Comparison of ENCODE assay signal across 25 cellular contexts in genomic region chr3:17443142-17443541, GRCh38.
A peak's percentile ranks its signal among the peaks of the same experiment; 100 is the strongest.
DNase-seq lines count a peak whose midpoint lies in the region; ATAC-seq, FAIRE-seq and TF ChIP-seq lines count a peak whose summit lies in the region.
"Had no signal": no experiment of that assay in that cellular context is flagged by ENCODE, and none has a peak within 500 bp of the region (broad histone marks: within the 10 kb centered on the region; RNA-seq: fewer than 3 reads in every experiment).

No MANE protein-coding gene starts in this region.

- intact Hi-C loops in K562 (cut with micrococcal nuclease) = loop anchor here (5.0 to 10.0 kb wide), 2 partner anchors 299 to 982 kb away; partner anchors contain the start of genes SATB1 and TBC1D5

- H3K27me3 Mint-ChIP-seq in progenitor cell of endocrine pancreas = no peaks in the 10 kb centered on the region
- H3K27me3 Mint-ChIP-seq: CD4-positive, alpha-beta memory T cell; CD4-positive, CD25-positive, alpha-beta regulatory T cell had no signal

- H2AFZ ChIP-seq in Karpas-422 (ENCODE audit: low read length) (no peak overlapping the region), K562 (ENCODE audit: low read depth, low read length) (peak overlapping the region; percentile 76)

- H4K20me1 ChIP-seq in Karpas-422 (ENCODE audit: insufficient read depth, low read depth, low read length) = no peaks in the 10 kb centered on the region
- no peaks in the 10 kb centered on the region for H4K20me1 ChIP-seq in K562 (replicated peaks; ENCODE audit: control insufficient read depth, insufficient read depth, low read length)
- H4K20me1 ChIP-seq: BLaER1 had no signal

- H3K4me2 ChIP-seq in Karpas-422 (ENCODE audit: low read depth, low read length, poor library complexity, severe bottlenecking) = peak overlapping the region; percentile 10
- H3K4me2 ChIP-seq in K562 (ENCODE audit: insufficient read depth, low read length) = peak overlapping the region; percentile 52; the same call in 1 of the 2 replicates
- H3K4me2 ChIP-seq: A549, BLaER1 had no signal

- H3K4me1 Mint-ChIP-seq in progenitor cell of endocrine pancreas (ENCODE audit: low read depth) = no peaks in the 10 kb centered on the region
- H3K4me1 Mint-ChIP-seq: CD14-positive monocyte; CD4-positive, alpha-beta memory T cell had no signal

- no peak for DNase-seq in Karpas-422
- DNase-seq in OCI-M2 (lab: John Stamatoyannopoulos, UW; ENCODE audit: unreplicated experiment) = peak; percentile 23
- DNase-seq in K562 (ENCODE audit: extremely low read depth in 1 of 4, low spot score in 3 of 4) = peak in 2 of 4 experiments; percentile 43 to 75
- peak; percentile 25 to 33 for DNase-seq in erythroblast (lab: John Stamatoyannopoulos, UW)
- no peak for DNase-seq in activated CD4-positive, alpha-beta T cell treated with anti-CD3 and anti-CD28 coated beads, Interleukin-2, amount 50 U/mL, for 1 hour
- DNase-seq in activated T-cell treated with anti-CD3 and anti-CD28 coated beads, Interleukin-2, amount 50 U/mL, for 1 hour = no peak
- no peak for DNase-seq in ACHN
- no peak for DNase-seq in progenitor cell of endocrine pancreas (ENCODE audit: low spot score, unreplicated experiment)
- DNase-seq: BE2C; C1 segment of cervical spinal cord; CD4-positive, alpha-beta memory T cell; CD4-positive, CD25-positive, alpha-beta regulatory T cell; DMS 273 treated with DMSO at 0.1 percent for 48 hours; DMS153; DMS53; DMS79; DND-41; GDM1 had no signal

- WGBS in K562 (ENCODE audit: insufficient coverage, low coverage, missing lambda C conversion rate) = 4% methylated on average over 4 of the region's 4 CpGs

- H3K9me2 ChIP-seq in Karpas-422 (replicated peaks; ENCODE audit: insufficient read depth, low read length) = no peaks in the 10 kb centered on the region

- peaks cover 40% of the 10 kb centered on the region for H3K4me1 ChIP-seq in Karpas-422 (ENCODE audit: low read length)
- peaks cover 0 to 29% of the 10 kb centered on the region in 2 experiments; a peak in 3 of 5 replicates for H3K4me1 ChIP-seq in K562 (replicated peaks in 1 of 2; ENCODE audit: control insufficient read depth in 2 of 2, insufficient read depth in 2 of 2, low read length in 2 of 2)
- H3K4me1 ChIP-seq: A549, BE2C, BLaER1 had no signal

- peaks cover 5% of the 10 kb centered on the region for H3K36me3 Mint-ChIP-seq in progenitor cell of endocrine pancreas (ENCODE audit: insufficient read depth)

- H3K27me3 ChIP-seq in Karpas-422 (ENCODE audit: low read length) = no peaks in the 10 kb centered on the region
- H3K27me3 ChIP-seq in K562 (ENCODE audit: control insufficient read depth in 2 of 2, insufficient read depth in 2 of 2, low read length in 2 of 2) = no peaks in the 10 kb centered on the region
- H3K27me3 ChIP-seq: BE2C, BLaER1 had no signal

- FAIRE-seq in K562 (lab: Jason Lieb, UNC) = peak; percentile 55
- FAIRE-seq: A549, GM12878, GM12892, GM18507 had no signal

- H3K27ac Mint-ChIP-seq in progenitor cell of endocrine pancreas = no peak overlapping the region
- H3K27ac Mint-ChIP-seq: CD4-positive, alpha-beta memory T cell; CD4-positive, CD25-positive, alpha-beta regulatory T cell had no signal

- CTCF ChIA-PET in K562 (lab: Yijun Ruan, JAX; ENCODE audit: low intra/inter-chr PET ratio) = no interaction called here

- POLR2A ChIA-PET in K562 (lab: Yijun Ruan, JAX) = interaction anchor here (0.8 to 1.4 kb wide), 2 partner anchors 9 to 17 kb away, joined by 3 to 4 read pairs; no protein-coding TSS in a partner anchor

- no peak overlapping the region for H3K4me3 Mint-ChIP-seq in progenitor cell of endocrine pancreas (ENCODE audit: low read depth)
- H3K4me3 Mint-ChIP-seq: CD14-positive monocyte; CD4-positive, alpha-beta memory T cell; CD4-positive, CD25-positive, alpha-beta regulatory T cell had no signal

- H3K27ac ChIP-seq in Karpas-422 (ENCODE audit: low read length) (peak overlapping the region; percentile 68), K562 (ENCODE audit: extremely low read depth, low read depth, low read length) (peak overlapping the region; percentile 70)
- H3K27ac ChIP-seq: 22Rv1, A549, BLaER1 had no signal

- peaks cover 3% of the 10 kb centered on the region for H3K9me3 Mint-ChIP-seq in progenitor cell of endocrine pancreas (ENCODE audit: low read depth)

- H3K9me1 ChIP-seq in K562 (ENCODE audit: control insufficient read depth, insufficient read depth, low read length) = no peaks in the 10 kb centered on the region

- no TSS peak for BruUV-seq in K562 (replicated peaks; lab: Mats Ljungman, UMichigan)

- no peak for TF ChIP-seq RAD21 in K562 (CRISPR knock-in tag; conservative IDR thresholded peaks at IDR 0.05 in 1 of 2, IDR thresholded peaks at IDR 0.05 in 1 of 2)

- H3K9ac ChIP-seq in Karpas-422 (ENCODE audit: low read length) (no peak overlapping the region), K562 (ENCODE audit: insufficient read depth in 1 of 2, low read depth in 2 of 2, low read length in 2 of 2) (peak overlapping the region in 1 of 2 experiments; percentile 31; a peak in 2 of 4 replicates)
- H3K9ac ChIP-seq: BLaER1 had no signal

- in situ Hi-C loops in K562 (cut with MboI) = loop anchor here (25.0 kb wide), 1 partner anchor 969 kb away; no protein-coding TSS in a partner anchor
- in situ Hi-C loops in ACHN (cut with HindIII; ENCODE audit: low pct_ligation_motif_present, low pct_unique_long_range_greater_than_20kb, low sequenced_read_pairs) = no loop called here

- peak; percentile 88 for ATAC-seq in K562
- ATAC-seq: A549, GM12878 had no signal

- H3K79me2 ChIP-seq in Karpas-422 (ENCODE audit: low read length) (peaks cover 31% of the 10 kb centered on the region), K562 (ENCODE audit: control insufficient read depth, insufficient read depth, low read length) (no peaks in the 10 kb centered on the region)

- H3K4me3 ChIP-seq in Karpas-422 (ENCODE audit: low read length) (no peak overlapping the region), K562 (no peak overlapping the region)
- H3K4me3 ChIP-seq: A549, BLaER1, GM12878 had no signal

- H3K9me3 ChIP-seq in Karpas-422 (ENCODE audit: low read length) (peaks cover 7% of the 10 kb centered on the region; the same call in 1 of the 2 replicates), K562 (replicated peaks; ENCODE audit: control insufficient read depth, insufficient read depth, low read depth, low read length) (no peaks in the 10 kb centered on the region; the same call in 1 of the 2 replicates)
- H3K9me3 ChIP-seq: BE2C, BLaER1 had no signal

- TF ChIP-seq CTCF in K562 (IDR thresholded peaks at IDR 0.05 in 2 of 3, conservative IDR thresholded peaks at IDR 0.05 in 1 of 3; ENCODE audit: insufficient read depth in 2 of 3, low read depth in 1 of 3, low read length in 3 of 3) = no peak
- no peak for TF ChIP-seq CTCF in progenitor cell of endocrine pancreas (IDR thresholded peaks at IDR 0.05; ENCODE audit: unreplicated experiment)

- no peak for TF ChIP-seq POLR2A in K562 (conservative IDR thresholded peaks at IDR 0.05)
- no peak for TF ChIP-seq POLR2A in erythroblast (IDR thresholded peaks at IDR 0.05; ENCODE audit: low read length)

- H3K36me3 ChIP-seq in Karpas-422 (ENCODE audit: insufficient read depth, low read length) (peaks cover 14% of the 10 kb centered on the region), K562 (ENCODE audit: control insufficient read depth, insufficient read depth, low read length) (no peaks in the 10 kb centered on the region)
- H3K36me3 ChIP-seq: BE2C had no signal

- peak; percentile 61; the same call in 1 of the 2 replicates for TF ChIP-seq EP300 in K562 (IDR thresholded peaks at IDR 0.05; ENCODE audit: low read length)

TF ChIP-seq in K562, 482 proteins besides CTCF, POLR2A, EP300 and RAD21 (continues in another document):
- TF ChIP-seq ZBTB12 (CRISPR knock-in tag; IDR thresholded peaks at IDR 0.05) = no peak
- no peak for TF ChIP-seq TAF1 (IDR thresholded peaks at IDR 0.05; ENCODE audit: control insufficient read depth, extremely low read depth, insufficient read depth, low read length, severe bottlenecking)
- TF ChIP-seq BHLHE40 (IDR thresholded peaks at IDR 0.05; ENCODE audit: low read length) = peak; percentile 44; the same call in 1 of the 2 replicates
- TF ChIP-seq ZNF184 (CRISPR knock-in tag; IDR thresholded peaks at IDR 0.05) = no peak
- TF ChIP-seq ELK1 (CRISPR knock-in tag; IDR thresholded peaks at IDR 0.05) = no peak

Comparison
In these comparisons a context has a peak if more than half of its experiments do, and no peak if none do; other contexts are left out.
1. DNase-seq: peak in OCI-M2 (single experiment) and erythroblast (2 of 2); none in Karpas-422 (single experiment), activated CD4-positive, alpha-beta T cell treated with anti-CD3 and anti-CD28 coated beads, Interleukin-2, amount 50 U/mL, for 1 hour (single experiment), activated T-cell treated with anti-CD3 and anti-CD28 coated beads, Interleukin-2, amount 50 U/mL, for 1 hour (single experiment), ACHN (single experiment) and progenitor cell of endocrine pancreas (single experiment).